ENCODE assay signal across 25 cellular contexts in genomic region chr2:109183871-109184270, GRCh38.
"Had no signal": no experiment of that assay in that cellular context is flagged by ENCODE, and none has a peak within 500 bp of the region (broad histone marks: within the 10 kb centered on the region; RNA-seq: fewer than 3 reads in every experiment).

No MANE protein-coding gene starts in this region.

- H3K9me3 ChIP-seq: adrenal gland, colonic mucosa, ovary, prostate gland, suprapubic skin, transverse colon had no signal

- H3K27ac Mint-ChIP-seq: activated CD4-positive, alpha-beta memory T cell treated with anti-CD3 and anti-CD28 coated beads for 36 hours; activated naive CD4-positive, alpha-beta T cell treated with anti-CD3 and anti-CD28 coated beads for 36 hours; activated naive CD8-positive, alpha-beta T cell treated with anti-CD3 and anti-CD28 coated beads for 36 hours; mesothelial cell of epicardium; naive B cell had no signal

- H3K27me3 Mint-ChIP-seq: activated naive CD8-positive, alpha-beta T cell treated with anti-CD3 and anti-CD28 coated beads for 36 hours; brain had no signal

- ATAC-seq: left ventricle myocardium superior had no signal

- FAIRE-seq: endometrium, frontal cortex, islet of Langerhans had no signal

- H3K27ac ChIP-seq: cardiac muscle cell, colonic mucosa, ovary, prostate gland, suprapubic skin, VCaP had no signal

- H3K36me3 ChIP-seq: adrenal gland, cardiac muscle cell, colonic mucosa, ovary, prostate gland, suprapubic skin, transverse colon had no signal

- DNase-seq: activated CD4-positive, alpha-beta memory T cell treated with anti-CD3 and anti-CD28 coated beads for 36 hours; activated CD4-positive, alpha-beta T cell treated with anti-CD3 and anti-CD28 coated beads for 48 hours; activated effector memory CD4-positive, alpha-beta T cell treated with anti-CD3 and anti-CD28 coated beads, Interleukin-2, amount 50 U/mL, for 16 hours; activated naive CD4-positive, alpha-beta T cell treated with anti-CD3 and anti-CD28 coated beads for 36 hours; activated naive CD8-positive, alpha-beta T cell treated with anti-CD3 and anti-CD28 coated beads for 36 hours; aorta; cerebellar nuclear complex; colonic mucosa; effector CD8-positive, alpha-beta T cell; glutamatergic neuron; left ventricle myocardium superior; naive B cell; ovary; stimulated activated naive CD4-positive, alpha-beta T cell; transverse colon had no signal

- H3K4me3 Mint-ChIP-seq: activated CD4-positive, alpha-beta memory T cell treated with anti-CD3 and anti-CD28 coated beads for 36 hours; activated naive CD4-positive, alpha-beta T cell treated with anti-CD3 and anti-CD28 coated beads for 36 hours; activated naive CD8-positive, alpha-beta T cell treated with anti-CD3 and anti-CD28 coated beads for 36 hours; brain; mesothelial cell of epicardium; naive B cell had no signal

- H3K27me3 ChIP-seq: adrenal gland, cardiac muscle cell, colonic mucosa, ovary, suprapubic skin, transverse colon had no signal

- H3K36me3 Mint-ChIP-seq: activated CD4-positive, alpha-beta memory T cell treated with anti-CD3 and anti-CD28 coated beads for 36 hours had no signal

- H3K4me3 ChIP-seq: adrenal gland, cardiac muscle cell, colonic mucosa, ovary, prostate gland, suprapubic skin, transverse colon had no signal

- H3K4me1 ChIP-seq: colonic mucosa, prostate gland had no signal
